Comparison of ENCODE assay signal across 11 cellular contexts in the genomic region with DNA sequence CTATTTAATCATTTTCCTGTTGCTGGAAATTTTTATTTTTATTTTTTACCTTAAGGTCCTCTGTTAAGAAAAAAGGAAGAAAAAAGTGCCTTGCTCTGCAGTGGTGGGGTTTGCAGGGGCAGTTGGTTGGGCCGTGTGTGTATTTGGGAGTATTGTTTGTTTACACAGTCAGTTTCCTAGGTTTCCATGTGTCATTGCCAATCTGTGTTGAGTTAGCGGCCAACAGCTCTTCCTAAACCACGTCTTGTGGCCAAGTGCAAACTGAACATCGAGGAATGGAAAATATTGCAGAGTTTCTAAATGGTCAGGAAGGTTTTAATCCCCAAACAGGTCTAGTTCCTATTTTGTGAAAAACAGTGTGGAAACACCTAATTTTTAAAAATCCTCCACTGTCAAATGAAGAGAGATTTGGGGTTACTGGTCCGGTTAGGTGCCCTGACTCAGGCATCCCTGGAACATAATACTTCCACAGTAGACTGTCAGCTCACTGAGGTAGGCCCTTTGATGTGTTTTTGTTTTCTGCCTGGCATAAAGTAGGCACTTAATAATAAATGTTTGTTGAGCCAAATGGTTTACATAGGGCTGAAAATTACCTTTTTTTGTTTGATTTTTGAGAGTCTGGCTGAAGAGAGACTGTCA. TPM values are rescaled to one million over a fixed set of nuclear protein-coding genes. Genes with fewer than 3 reads are reported as not detected.
DNase-seq lines count a peak whose midpoint lies in the region; ATAC-seq and TF ChIP-seq lines count a peak whose summit lies in the region.
"Had no signal": no experiment of that assay in that cellular context is flagged by ENCODE, and none has a peak within 500 bp of the region (broad histone marks: within the 10 kb centered on the region; RNA-seq: fewer than 3 reads in every experiment).

No MANE protein-coding gene starts in this region.

- TF ChIP-seq CTCF in GM23338 (conservative IDR thresholded peaks at IDR 0.05; ENCODE audit: low read depth in 2 of 2) (no peak), fibroblast of pulmonary artery (IDR thresholded peaks at IDR 0.05; ENCODE audit: low read length, missing control alignments) (no peak), sigmoid colon (IDR thresholded peaks at IDR 0.05) (no peak)

- H3K9me2 ChIP-seq in GM23338 (ENCODE audit: insufficient read depth): no peaks in the 10 kb centered on the region

- no peaks in the 10 kb centered on the region for H3K36me3 ChIP-seq in GM23338 (ENCODE audit: insufficient read depth)
- H3K36me3 ChIP-seq in sigmoid colon: no peaks in the 10 kb centered on the region

- H3K27me3 ChIP-seq in GM23338 (ENCODE audit: insufficient read depth) (no peaks in the 10 kb centered on the region), sigmoid colon (no peaks in the 10 kb centered on the region)

- H3K4me1 Mint-ChIP-seq in GM23338: peaks cover 29% of the 10 kb centered on the region
- H3K4me1 Mint-ChIP-seq in naive thymus-derived CD8-positive, alpha-beta T cell: no peaks in the 10 kb centered on the region
- H3K4me1 Mint-ChIP-seq: activated naive CD4-positive, alpha-beta T cell treated with anti-CD3 and anti-CD28 coated beads, Interleukin-2, amount 10 ng/mL, durations not matched to agents 7 days and 5 days had no signal

- 18 to 27% methylated on average over 5 of the region's 5 CpGs for WGBS in sigmoid colon, 2 donors

- peak in 1 of 4 donors; percentile 17 for TF ChIP-seq EP300 in sigmoid colon (IDR thresholded peaks at IDR 0.05)

- ATAC-seq in GM23338 (no peak), GM18907 (IDR thresholded peaks at IDR 0.05; ENCODE audit: unreplicated experiment) (no peak), GM18873 (IDR thresholded peaks at IDR 0.05; ENCODE audit: low FRiP score, unreplicated experiment) (no peak)
- ATAC-seq in naive thymus-derived CD8-positive, alpha-beta T cell: no peak

- no peak overlapping the region for H3K27ac Mint-ChIP-seq in GM23338
- H3K27ac Mint-ChIP-seq in naive thymus-derived CD8-positive, alpha-beta T cell: no peak overlapping the region
- H3K27ac Mint-ChIP-seq: activated naive CD4-positive, alpha-beta T cell treated with anti-CD3 and anti-CD28 coated beads, Interleukin-2, amount 10 ng/mL, durations not matched to agents 7 days and 5 days; nephron had no signal

- H3K27ac ChIP-seq in GM23338 (ENCODE audit: low read depth): no peak overlapping the region
- peak overlapping the region; percentile 85 to 98 (median 89) for H3K27ac ChIP-seq in sigmoid colon
- H3K27ac ChIP-seq: KMS-11 had no signal

- no peaks in the 10 kb centered on the region for H3K79me2 ChIP-seq in GM23338 (replicated peaks; ENCODE audit: insufficient read depth)

- no peaks in the 10 kb centered on the region for H3K27me3 Mint-ChIP-seq in GM23338 (ENCODE audit: insufficient read depth, low read depth, poor library complexity)
- peaks cover 5 to 38% (median 12%) of the 10 kb centered on the region in 5 donors for H3K27me3 Mint-ChIP-seq in naive thymus-derived CD8-positive, alpha-beta T cell

- no peaks in the 10 kb centered on the region for H3K9me3 Mint-ChIP-seq in GM23338
- peaks cover 0 to 3% (median 0%) of the 10 kb centered on the region in 9 donors for H3K9me3 Mint-ChIP-seq in naive thymus-derived CD8-positive, alpha-beta T cell
- H3K9me3 Mint-ChIP-seq: activated naive CD4-positive, alpha-beta T cell treated with anti-CD3 and anti-CD28 coated beads, Interleukin-2, amount 10 ng/mL, durations not matched to agents 7 days and 5 days; nephron had no signal

- POLR2A ChIA-PET in naive thymus-derived CD8-positive, alpha-beta T cell (lab: Charles Lee): no interaction called here

- no peaks in the 10 kb centered on the region; the same call in 1 of the 2 replicates for H4K20me1 ChIP-seq in GM23338 (replicated peaks; ENCODE audit: insufficient read depth)

- no peak for TF ChIP-seq POLR2A in sigmoid colon (IDR thresholded peaks at IDR 0.05)

- H3K4me3 Mint-ChIP-seq in GM23338: no peak overlapping the region
- H3K4me3 Mint-ChIP-seq in naive thymus-derived CD8-positive, alpha-beta T cell: no peak overlapping the region
- H3K4me3 Mint-ChIP-seq: activated naive CD4-positive, alpha-beta T cell treated with anti-CD3 and anti-CD28 coated beads, Interleukin-2, amount 10 ng/mL, durations not matched to agents 7 days and 5 days; nephron had no signal

- no peak overlapping the region for H2AFZ ChIP-seq in GM23338

- intact Hi-C loops in sigmoid colon (cut with DNase I): loop anchor here (5.0 kb wide), 1 partner anchor 33 kb away; no protein-coding TSS in a partner anchor

- H3K4me3 ChIP-seq in GM23338: no peak overlapping the region
- no peak overlapping the region for H3K4me3 ChIP-seq in fibroblast of pulmonary artery (replicated peaks; ENCODE audit: low read depth, low read length)
- no peak overlapping the region for H3K4me3 ChIP-seq in sigmoid colon

- H3F3A ChIP-seq in GM23338 (replicated peaks; ENCODE audit: low read depth): no peaks in the 10 kb centered on the region

- DNase-seq in GM23338 (ENCODE audit: low spot score): peak; percentile 48
- peak; percentile 80 for DNase-seq in NCI-H774 (lab: John Stamatoyannopoulos, UW)
- DNase-seq in fibroblast of pulmonary artery (ENCODE audit: low read depth): peak; percentile 79
- peak; percentile 78 for DNase-seq in sigmoid colon
- DNase-seq in D341Med (ENCODE audit: low spot score): no peak
- no peak for DNase-seq in naive thymus-derived CD8-positive, alpha-beta T cell
- DNase-seq: activated naive CD4-positive, alpha-beta T cell treated with anti-CD3 and anti-CD28 coated beads, Interleukin-2, amount 10 ng/mL, durations not matched to agents 7 days and 5 days had no signal

- H3K36me3 Mint-ChIP-seq in GM23338 (ENCODE audit: low read depth): no peaks in the 10 kb centered on the region
- H3K36me3 Mint-ChIP-seq in naive thymus-derived CD8-positive, alpha-beta T cell: no peaks in the 10 kb centered on the region
- H3K36me3 Mint-ChIP-seq: activated naive CD4-positive, alpha-beta T cell treated with anti-CD3 and anti-CD28 coated beads, Interleukin-2, amount 10 ng/mL, durations not matched to agents 7 days and 5 days had no signal

- H3K4me2 ChIP-seq in GM23338: no peak overlapping the region
- H3K4me2 ChIP-seq: KMS-11 had no signal

- no peaks in the 10 kb centered on the region for H3K9me3 ChIP-seq in sigmoid colon

- H3K4me1 ChIP-seq in GM23338 (ENCODE audit: insufficient read depth) (peaks cover 53% of the 10 kb centered on the region), sigmoid colon (peaks cover 0 to 100% (median 91%) of the 10 kb centered on the region in 4 donors)

TF ChIP-seq in GM23338, 12 proteins besides CTCF, POLR2A, EP300 and RAD21 (continues in another document):
- no peak for TF ChIP-seq EZH2 (IDR thresholded peaks at IDR 0.05; ENCODE audit: low read depth, unreplicated experiment)
- TF ChIP-seq, protein P1, sequence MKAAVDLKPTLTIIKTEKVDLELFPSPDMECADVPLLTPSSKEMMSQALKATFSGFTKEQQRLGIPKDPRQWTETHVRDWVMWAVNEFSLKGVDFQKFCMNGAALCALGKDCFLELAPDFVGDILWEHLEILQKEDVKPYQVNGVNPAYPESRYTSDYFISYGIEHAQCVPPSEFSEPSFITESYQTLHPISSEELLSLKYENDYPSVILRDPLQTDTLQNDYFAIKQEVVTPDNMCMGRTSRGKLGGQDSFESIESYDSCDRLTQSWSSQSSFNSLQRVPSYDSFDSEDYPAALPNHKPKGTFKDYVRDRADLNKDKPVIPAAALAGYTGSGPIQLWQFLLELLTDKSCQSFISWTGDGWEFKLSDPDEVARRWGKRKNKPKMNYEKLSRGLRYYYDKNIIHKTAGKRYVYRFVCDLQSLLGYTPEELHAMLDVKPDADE (IDR thresholded peaks at IDR 0.05): no peak

RNA-seq across cellular contexts. Expression of a gene that starts 37.0 kb away (rescaled TPM):
- total RNA-seq in GM23338 (2014; rRNA removed; shearing (Covaris generic)): 13.7 and 19.6 TPM in 2 replicates
- polyA plus RNA-seq in GM23338 (2016; fragmentation: Nextera tagmentation; extraction: Ambion mirVana) (6.9 and 7.7 TPM in 2 replicates), sigmoid colon (1 to 10 TPM; 2.5 to 5.3 (median 4.2) TPM)
- total RNA-seq in sigmoid colon: 100 to 1,000 TPM in 3 of 4 donors, 10 to 100 TPM in 1; 89.9 to 167 (median 137) TPM
- total RNA-seq in naive thymus-derived CD8-positive, alpha-beta T cell: not detected
- polyA plus RNA-seq in naive thymus-derived CD8-positive, alpha-beta T cell: under 1 TPM in 1 of 3 donors, not detected in 2; 0.19 TPM

Comparison
In these comparisons a context has a peak if more than half of its experiments do, and no peak if none do; other contexts are left out.
1. DNase-seq: peak in GM23338 (single experiment), NCI-H774 (single experiment), fibroblast of pulmonary artery (single experiment) and sigmoid colon (single experiment); none in D341Med (single experiment) and naive thymus-derived CD8-positive, alpha-beta T cell (0 of 10).
2. RNA of a gene that starts 37.0 kb away (total RNA-seq): 89.9 to 167 TPM in sigmoid colon and 13.7 to 19.6 TPM in GM23338; not detected in naive thymus-derived CD8-positive, alpha-beta T cell; every median in the first group is over 10 times any median in the second.